Comparison of ENCODE assay signal across 1 cellular context in the genomic region with DNA sequence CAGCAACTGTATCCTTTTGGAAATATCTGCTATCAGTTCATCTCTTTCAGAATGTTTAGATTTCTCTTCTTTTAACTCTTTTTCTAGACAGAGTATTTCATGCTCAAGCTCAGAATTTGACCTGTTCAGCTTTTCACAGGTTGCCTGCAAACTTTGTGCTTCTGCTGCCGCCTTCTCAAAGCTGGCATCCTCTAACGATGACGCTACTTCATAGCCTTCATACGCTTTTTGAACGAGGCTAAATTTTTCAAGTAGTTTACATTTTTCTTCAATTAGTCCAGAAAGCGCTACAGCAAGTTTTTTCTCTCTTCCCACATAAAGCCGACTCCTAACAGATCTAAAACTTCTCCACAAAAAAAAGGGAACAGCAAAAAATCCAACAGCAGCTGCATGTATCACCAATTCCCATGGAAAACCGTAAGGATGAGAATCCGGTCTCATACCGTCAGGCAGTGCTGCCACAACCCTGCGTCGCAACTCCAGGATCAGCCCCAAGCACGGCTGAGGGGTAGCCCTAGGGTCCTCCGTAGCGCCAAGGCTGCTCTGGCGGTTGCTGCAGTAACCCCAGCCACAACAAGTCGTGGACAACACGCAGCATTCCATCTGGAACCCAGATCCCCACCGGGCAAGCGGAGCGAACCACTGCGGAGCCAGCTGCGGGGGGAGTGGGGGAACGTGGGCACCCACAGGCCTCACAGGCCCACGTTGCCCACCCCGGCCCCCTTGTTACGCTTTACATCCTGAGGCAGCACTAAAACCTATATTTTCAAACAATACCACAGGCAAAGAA.
TF ChIP-seq lines count a peak whose summit lies in the region.

No MANE protein-coding gene starts in this region.

TF ChIP-seq in K562, 482 proteins besides CTCF, POLR2A, EP300 and RAD21:
- TF ChIP-seq, protein P1, sequence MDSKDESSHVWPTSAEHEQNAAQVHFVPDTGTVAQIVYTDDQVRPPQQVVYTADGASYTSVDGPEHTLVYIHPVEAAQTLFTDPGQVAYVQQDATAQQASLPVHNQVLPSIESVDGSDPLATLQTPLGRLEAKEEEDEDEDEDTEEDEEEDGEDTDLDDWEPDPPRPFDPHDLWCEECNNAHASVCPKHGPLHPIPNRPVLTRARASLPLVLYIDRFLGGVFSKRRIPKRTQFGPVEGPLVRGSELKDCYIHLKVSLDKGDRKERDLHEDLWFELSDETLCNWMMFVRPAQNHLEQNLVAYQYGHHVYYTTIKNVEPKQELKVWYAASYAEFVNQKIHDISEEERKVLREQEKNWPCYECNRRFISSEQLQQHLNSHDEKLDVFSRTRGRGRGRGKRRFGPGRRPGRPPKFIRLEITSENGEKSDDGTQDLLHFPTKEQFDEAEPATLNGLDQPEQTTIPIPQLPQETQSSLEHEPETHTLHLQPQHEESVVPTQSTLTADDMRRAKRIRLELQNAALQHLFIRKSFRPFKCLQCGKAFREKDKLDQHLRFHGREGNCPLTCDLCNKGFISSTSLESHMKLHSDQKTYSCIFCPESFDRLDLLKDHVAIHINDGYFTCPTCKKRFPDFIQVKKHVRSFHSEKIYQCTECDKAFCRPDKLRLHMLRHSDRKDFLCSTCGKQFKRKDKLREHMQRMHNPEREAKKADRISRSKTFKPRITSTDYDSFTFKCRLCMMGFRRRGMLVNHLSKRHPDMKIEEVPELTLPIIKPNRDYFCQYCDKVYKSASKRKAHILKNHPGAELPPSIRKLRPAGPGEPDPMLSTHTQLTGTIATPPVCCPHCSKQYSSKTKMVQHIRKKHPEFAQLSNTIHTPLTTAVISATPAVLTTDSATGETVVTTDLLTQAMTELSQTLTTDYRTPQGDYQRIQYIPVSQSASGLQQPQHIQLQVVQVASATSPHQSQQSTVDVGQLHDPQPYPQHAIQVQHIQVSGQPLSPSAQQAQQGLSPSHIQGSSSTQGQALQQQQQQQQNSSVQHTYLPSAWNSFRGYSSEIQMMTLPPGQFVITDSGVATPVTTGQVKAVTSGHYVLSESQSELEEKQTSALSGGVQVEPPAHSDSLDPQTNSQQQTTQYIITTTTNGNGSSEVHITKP (IDR thresholded peaks at IDR 0.05; ENCODE audit: partially characterized antibody), result peak; percentile 55
- TF ChIP-seq, protein P2, sequence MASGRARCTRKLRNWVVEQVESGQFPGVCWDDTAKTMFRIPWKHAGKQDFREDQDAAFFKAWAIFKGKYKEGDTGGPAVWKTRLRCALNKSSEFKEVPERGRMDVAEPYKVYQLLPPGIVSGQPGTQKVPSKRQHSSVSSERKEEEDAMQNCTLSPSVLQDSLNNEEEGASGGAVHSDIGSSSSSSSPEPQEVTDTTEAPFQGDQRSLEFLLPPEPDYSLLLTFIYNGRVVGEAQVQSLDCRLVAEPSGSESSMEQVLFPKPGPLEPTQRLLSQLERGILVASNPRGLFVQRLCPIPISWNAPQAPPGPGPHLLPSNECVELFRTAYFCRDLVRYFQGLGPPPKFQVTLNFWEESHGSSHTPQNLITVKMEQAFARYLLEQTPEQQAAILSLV (tag; IDR thresholded peaks at IDR 0.05), result no peak
